8 cellular contexts compared by ENCODE assay signal in genomic region chr3:101778385-101779046, GRCh38. TPM values are rescaled to one million over a fixed set of nuclear protein-coding genes. Genes with fewer than 3 reads are reported as not detected.
DNase-seq lines count a peak whose midpoint lies in the region; ATAC-seq and TF ChIP-seq lines count a peak whose summit lies in the region.

No MANE protein-coding gene starts in this region.

- H3K36me3 ChIP-seq in GM23338 (ENCODE audit: insufficient read depth) (peaks cover 9% of the 10 kb centered on the region), skeletal muscle tissue (ENCODE audit: control insufficient read depth in 3 of 3, insufficient read depth in 3 of 3, low read length in 3 of 3) (peaks cover 3 to 7% (median 6%) of the 10 kb centered on the region in 3 donors)

- TF ChIP-seq CTCF in GM23338 (conservative IDR thresholded peaks at IDR 0.05; ENCODE audit: low read depth in 2 of 2): no peak
- TF ChIP-seq CTCF in glutamatergic neuron (IDR thresholded peaks at IDR 0.05; ENCODE audit: partially characterized antibody, unreplicated experiment): no peak

- H3K4me1 Mint-ChIP-seq in GM23338: peaks cover 25% of the 10 kb centered on the region
- peaks cover 44 to 52% (median 46%) of the 10 kb centered on the region in 3 donors for H3K4me1 Mint-ChIP-seq in T-cell
- peaks cover 3% of the 10 kb centered on the region for H3K4me1 Mint-ChIP-seq in glutamatergic neuron (ENCODE audit: low read depth, unreplicated experiment)

- H3K27ac Mint-ChIP-seq in GM23338: no peak overlapping the region
- H3K27ac Mint-ChIP-seq in T-cell: peak overlapping the region; percentile 99 to 100
- H3K27ac Mint-ChIP-seq in glutamatergic neuron (ENCODE audit: unreplicated experiment): peak overlapping the region; percentile 93

- peak overlapping the region; percentile 99 for H2AFZ ChIP-seq in GM23338

- H3K79me2 ChIP-seq in GM23338 (replicated peaks; ENCODE audit: insufficient read depth): peaks cover 24% of the 10 kb centered on the region

- no peak for DNase-seq in GM23338 (ENCODE audit: low spot score)
- DNase-seq in T-cell: no peak
- no peak for DNase-seq in glutamatergic neuron
- DNase-seq in NCI-H2171 (lab: John Stamatoyannopoulos, UW): no peak
- no peak for DNase-seq in NCI-H1105 treated with DMSO at 0.1 percent for 48 hours (lab: John Stamatoyannopoulos, UW)
- no peak for DNase-seq in pons (ENCODE audit: low spot score)

- peak overlapping the region; percentile 83 for H3K4me3 ChIP-seq in GM23338
- H3K4me3 ChIP-seq in skeletal muscle tissue (ENCODE audit: low read length in 3 of 3): peak overlapping the region; percentile 90 to 92 (median 90)

- peaks cover 5% of the 10 kb centered on the region; the same call in 1 of the 2 replicates for H3F3A ChIP-seq in GM23338 (replicated peaks; ENCODE audit: low read depth)

- H3K9me3 ChIP-seq in skeletal muscle tissue (ENCODE audit: control insufficient read depth in 3 of 3, low read length in 3 of 3): no peaks in the 10 kb centered on the region

- peak; percentile 6; the same call in 2 of the 3 replicates for ATAC-seq in GM23338
- peak in 2 of 4 experiments; percentile 5 to 9 for ATAC-seq in T-cell (replicated peaks in 1 of 4)
- no peak for ATAC-seq in HG02981 (IDR thresholded peaks at IDR 0.05; ENCODE audit: unreplicated experiment)

- peak overlapping the region; percentile 95 for H3K4me2 ChIP-seq in GM23338

- H3K9me3 Mint-ChIP-seq in GM23338: no peaks in the 10 kb centered on the region
- no peaks in the 10 kb centered on the region for H3K9me3 Mint-ChIP-seq in T-cell
- H3K9me3 Mint-ChIP-seq in glutamatergic neuron (ENCODE audit: unreplicated experiment): peaks cover 13% of the 10 kb centered on the region

- CTCF ChIA-PET in T-cell (lab: Charles Lee): interaction anchor here in 1 of 2 donors (0.7 to 1.5 kb wide), 4 partner anchors 10 to 54 kb away, joined by 3 to 11 read pairs (median 6); partner anchors contain the start of gene CEP97

- no peak overlapping the region for H3K27ac ChIP-seq in GM23338 (ENCODE audit: low read depth)
- peak overlapping the region; percentile 76 for H3K27ac ChIP-seq in skeletal muscle tissue (ENCODE audit: low read depth, low read length)

- H3K27me3 ChIP-seq in GM23338 (ENCODE audit: insufficient read depth) (peaks cover 7% of the 10 kb centered on the region; the same call in 1 of the 2 replicates), skeletal muscle tissue (ENCODE audit: control insufficient read depth in 3 of 3, insufficient read depth in 3 of 3, low read length in 3 of 3) (no peaks in the 10 kb centered on the region)

- POLR2A ChIA-PET in T-cell (lab: Charles Lee): interaction anchor here in 1 of 2 donors (1.5 to 1.6 kb wide), 2 partner anchors 54 to 102 kb away, joined by 5 to 9 read pairs; partner anchors contain the start of genes CEP97 and ZBTB11

- no peaks in the 10 kb centered on the region for H3K9me2 ChIP-seq in GM23338 (ENCODE audit: insufficient read depth)

- peak overlapping the region; percentile 66 to 95 (median 89) for H3K9ac ChIP-seq in skeletal muscle tissue (ENCODE audit: low read depth in 1 of 3, low read length in 3 of 3)

- H4K20me1 ChIP-seq in GM23338 (replicated peaks; ENCODE audit: insufficient read depth): no peaks in the 10 kb centered on the region

- H3K36me3 Mint-ChIP-seq in GM23338 (ENCODE audit: low read depth): peaks cover 8% of the 10 kb centered on the region
- peaks cover 4% of the 10 kb centered on the region for H3K36me3 Mint-ChIP-seq in T-cell
- H3K36me3 Mint-ChIP-seq in glutamatergic neuron (ENCODE audit: unreplicated experiment): no peaks in the 10 kb centered on the region

- H3K4me1 ChIP-seq in GM23338 (ENCODE audit: insufficient read depth) (peaks cover 29% of the 10 kb centered on the region), skeletal muscle tissue (ENCODE audit: control insufficient read depth in 3 of 3, insufficient read depth in 3 of 3, low read length in 3 of 3) (peaks cover 17 to 32% (median 24%) of the 10 kb centered on the region in 3 donors)

- H3K4me3 Mint-ChIP-seq in GM23338: peak overlapping the region; percentile 84
- peak overlapping the region; percentile 86 to 92 (median 91) for H3K4me3 Mint-ChIP-seq in T-cell
- peak overlapping the region; percentile 99 for H3K4me3 Mint-ChIP-seq in glutamatergic neuron (ENCODE audit: unreplicated experiment)

- H3K27me3 Mint-ChIP-seq in GM23338 (ENCODE audit: insufficient read depth, low read depth, poor library complexity) (peaks cover 10% of the 10 kb centered on the region), T-cell (no peaks in the 10 kb centered on the region), glutamatergic neuron (ENCODE audit: unreplicated experiment) (peaks cover 8% of the 10 kb centered on the region)

TF ChIP-seq in GM23338, 12 proteins besides CTCF, POLR2A, EP300 and RAD21 (continues in another document):
- TF ChIP-seq NANOG (IDR thresholded peaks at IDR 0.05; ENCODE audit: borderline replicate concordance): no peak
- TF ChIP-seq CREB1 (CRISPR knock-in tag; IDR thresholded peaks at IDR 0.05; ENCODE audit: low read depth): no peak
- TF ChIP-seq ZNF114 (CRISPR knock-in tag; IDR thresholded peaks at IDR 0.05): no peak
- no peak for TF ChIP-seq REST (IDR thresholded peaks at IDR 0.05; ENCODE audit: unreplicated experiment)
- TF ChIP-seq POLR2AphosphoS5 (IDR thresholded peaks at IDR 0.05; ENCODE audit: low read depth): no peak

RNA-seq across cellular contexts. Expression of gene NXPE3, which starts 0.5 kb away (rescaled TPM):
- 20.8 and 26.5 TPM in 2 replicates for total RNA-seq in GM23338 (2014; rRNA removed; shearing (Covaris generic))
- polyA plus RNA-seq in GM23338 (2016; fragmentation: Nextera tagmentation; extraction: Ambion mirVana): 11.7 and 13.3 TPM in 2 replicates
- 10 to 100 TPM; 38.0 to 44.8 (median 41.3) TPM for total RNA-seq in T-cell
- total RNA-seq in glutamatergic neuron (ENCODE audit: unreplicated experiment): 29.1 TPM
- total RNA-seq in skeletal muscle tissue: 11.0 TPM

RNA-seq across cellular contexts. Expression of gene CEP97, which starts 54.1 kb away (rescaled TPM):
- 13.3 and 19.0 TPM in 2 replicates for total RNA-seq in GM23338 (2014; rRNA removed; shearing (Covaris generic))
- polyA plus RNA-seq in GM23338 (2016; fragmentation: Nextera tagmentation; extraction: Ambion mirVana): 4.8 and 5.0 TPM in 2 replicates
- 10 to 100 TPM in 4 of 5 donors, 1 to 10 TPM in 1; 9.9 to 13.9 (median 12.7) TPM for total RNA-seq in T-cell
- 25.1 TPM for total RNA-seq in glutamatergic neuron (ENCODE audit: unreplicated experiment)
- total RNA-seq in skeletal muscle tissue: 16.2 TPM
